In genomic region chr7:83366629-83367028, GRCh38 we compare ENCODE assay signal across 12 cellular contexts.
DNase-seq lines count a peak whose midpoint lies in the region.
"Had no signal": no experiment of that assay in that cellular context is flagged by ENCODE, and none has a peak within 500 bp of the region (broad histone marks: within the 10 kb centered on the region; RNA-seq: fewer than 3 reads in every experiment).

No MANE protein-coding gene starts in this region.

- no peak overlapping the region for H3K56ac ChIP-seq in mesendoderm (ENCODE audit: low read length)

- H3K4me3 ChIP-seq in Karpas-422 (ENCODE audit: low read length), result no peak overlapping the region
- H3K4me3 ChIP-seq in mesendoderm (ENCODE audit: low read length), result no peak overlapping the region
- H3K4me3 ChIP-seq: colonic mucosa, lung, SJCRH30 had no signal

- H3K9me3 ChIP-seq in Karpas-422 (ENCODE audit: low read length), result peaks cover 19% of the 10 kb centered on the region
- H3K9me3 ChIP-seq: colonic mucosa, SJCRH30 had no signal

- H3K36me3 ChIP-seq in Karpas-422 (ENCODE audit: insufficient read depth, low read length), result no peaks in the 10 kb centered on the region
- no peaks in the 10 kb centered on the region for H3K36me3 ChIP-seq in mesendoderm (ENCODE audit: control insufficient read depth, insufficient read depth, low read length)
- H3K36me3 ChIP-seq: colonic mucosa, SJCRH30 had no signal

- WGBS in mesendoderm (ENCODE audit: extremely low coverage, insufficient coverage, low lambda C conversion rate), result no CpG with 5 or more reads among the region's 2 CpGs

- DNase-seq in ELR (ENCODE audit: low read depth) (peak; percentile 47), Karpas-422 (peak; percentile 43), RKO (ENCODE audit: low spot score) (peak; percentile 11), mesendoderm (peak; percentile 15), NCI-H2029 treated with DMSO at 0.1 percent for 48 hours (lab: John Stamatoyannopoulos, UW) (no peak), posterior cingulate gyrus (no peak), NOMO-1 (lab: John Stamatoyannopoulos, UW; ENCODE audit: unreplicated experiment in 2 of 2) (no peak)
- DNase-seq: activated T-cell treated with anti-CD3 and anti-CD28 coated beads for 4 hours; CD8-positive, alpha-beta memory T cell; colonic mucosa had no signal

- no peak overlapping the region for H3K18ac ChIP-seq in mesendoderm (ENCODE audit: low read length)

- H3K9ac ChIP-seq in Karpas-422 (ENCODE audit: low read length) (no peak overlapping the region), mesendoderm (ENCODE audit: low read length) (no peak overlapping the region)

- H3K27me3 ChIP-seq in Karpas-422 (ENCODE audit: low read length), result no peaks in the 10 kb centered on the region
- no peaks in the 10 kb centered on the region for H3K27me3 ChIP-seq in mesendoderm (ENCODE audit: insufficient read depth, low read length, poor library complexity)
- H3K27me3 ChIP-seq: colonic mucosa, SJCRH30 had no signal

- no peak overlapping the region for H3K4me2 ChIP-seq in Karpas-422 (ENCODE audit: low read depth, low read length, poor library complexity, severe bottlenecking)
- H3K4me2 ChIP-seq in mesendoderm (ENCODE audit: low read length), result no peak overlapping the region

- H2AK5ac ChIP-seq in mesendoderm (ENCODE audit: low read length), result no peak overlapping the region

- no peak overlapping the region for H2BK120ac ChIP-seq in mesendoderm (ENCODE audit: low read depth, low read length)

- no peaks in the 10 kb centered on the region for H4K20me1 ChIP-seq in Karpas-422 (ENCODE audit: insufficient read depth, low read depth, low read length)

- no peak overlapping the region for H4K5ac ChIP-seq in mesendoderm (ENCODE audit: low read length)

- H3K9me2 ChIP-seq in Karpas-422 (replicated peaks; ENCODE audit: insufficient read depth, low read length), result no peaks in the 10 kb centered on the region

- H2AFZ ChIP-seq in Karpas-422 (ENCODE audit: low read length), result no peak overlapping the region

- H3K27ac ChIP-seq in Karpas-422 (ENCODE audit: low read length) (no peak overlapping the region), mesendoderm (ENCODE audit: low read depth, low read length) (no peak overlapping the region)
- H3K27ac ChIP-seq: colonic mucosa, SJCRH30 had no signal

- intact Hi-C loops in posterior cingulate gyrus (cut with DNase I), result no loop called here

- no peak overlapping the region for H2BK5ac ChIP-seq in mesendoderm (ENCODE audit: low read length)

- H2BK15ac ChIP-seq in mesendoderm (replicated peaks; ENCODE audit: low read depth), result no peak overlapping the region

- no peak overlapping the region for H4K8ac ChIP-seq in mesendoderm (ENCODE audit: low read depth, low read length)

- no peak overlapping the region for H3K4ac ChIP-seq in mesendoderm (ENCODE audit: low read depth, low read length)

- no peaks in the 10 kb centered on the region for H3K4me1 ChIP-seq in Karpas-422 (ENCODE audit: low read length)
- no peaks in the 10 kb centered on the region for H3K4me1 ChIP-seq in mesendoderm (ENCODE audit: control insufficient read depth, low read depth, low read length)
- H3K4me1 ChIP-seq: colonic mucosa, SJCRH30 had no signal

- no peak overlapping the region for H3K23ac ChIP-seq in mesendoderm (ENCODE audit: low read length)

- H3K79me2 ChIP-seq in Karpas-422 (ENCODE audit: low read length), result no peaks in the 10 kb centered on the region
- H3K79me2 ChIP-seq in mesendoderm (ENCODE audit: control insufficient read depth, insufficient read depth, low read length), result no peaks in the 10 kb centered on the region

- no peaks in the 10 kb centered on the region for H3K79me1 ChIP-seq in mesendoderm (ENCODE audit: low read length)

Comparison
In these comparisons a context has a peak if more than half of its experiments do, and no peak if none do; other contexts are left out.
1. DNase-seq: peak in ELR (single experiment), Karpas-422 (single experiment), RKO (single experiment) and mesendoderm (single experiment); none in NCI-H2029 treated with DMSO at 0.1 percent for 48 hours (single experiment), posterior cingulate gyrus (0 of 10) and NOMO-1 (0 of 2).